In genomic region chr13:98751397-98752110, GRCh38 we compare ENCODE assay signal across 11 cellular contexts. TPM values are rescaled to one million over a fixed set of nuclear protein-coding genes. Genes with fewer than 3 reads are reported as not detected.
DNase-seq lines count a peak whose midpoint lies in the region; ATAC-seq, FAIRE-seq and TF ChIP-seq lines count a peak whose summit lies in the region.
"Had no signal": no experiment of that assay in that cellular context is flagged by ENCODE, and none has a peak within 500 bp of the region (broad histone marks: within the 10 kb centered on the region; RNA-seq: fewer than 3 reads in every experiment).

No MANE protein-coding gene starts in this region.

- peak overlapping the region; percentile 61 for H3K4me3 ChIP-seq in coronary artery
- H3K4me3 ChIP-seq in HepG2 (replicated peaks in 1 of 3; ENCODE audit: insufficient read depth in 1 of 3, low read depth in 2 of 3, low read length in 3 of 3) = peak overlapping the region in 1 of 3 experiments; percentile 46; a peak in 1 of 6 replicates
- H3K4me3 ChIP-seq in upper lobe of right lung = peak overlapping the region; percentile 40

- no peaks in the 10 kb centered on the region for H3K4me1 Mint-ChIP-seq in activated naive CD8-positive, alpha-beta T cell treated with anti-CD3 and anti-CD28 coated beads, Interleukin-2, amount 10 ng/mL, durations not matched to agents 7 days and 5 days
- H3K4me1 Mint-ChIP-seq in activated naive CD8-positive, alpha-beta T cell treated with anti-CD3 and anti-CD28 coated beads for 36 hours = peaks cover 2% of the 10 kb centered on the region

- no peaks in the 10 kb centered on the region for H4K20me1 ChIP-seq in HepG2 (ENCODE audit: insufficient read depth, low read length)

- TF ChIP-seq RAD21 in HepG2 (CRISPR knock-in tag; IDR thresholded peaks at IDR 0.05) = no peak

- ATAC-seq in activated naive CD8-positive, alpha-beta T cell treated with anti-CD3 and anti-CD28 coated beads, Interleukin-2, amount 10 ng/mL, durations not matched to agents 7 days and 5 days (ENCODE audit: low read depth) = no peak
- ATAC-seq in HepG2 (peak; percentile 66), upper lobe of right lung (no peak)

- no peaks in the 10 kb centered on the region for H3K9me3 ChIP-seq in HepG2 (ENCODE audit: low read length)
- H3K9me3 ChIP-seq in upper lobe of right lung = no peaks in the 10 kb centered on the region

- no peak overlapping the region for H3K27ac Mint-ChIP-seq in activated naive CD8-positive, alpha-beta T cell treated with anti-CD3 and anti-CD28 coated beads, Interleukin-2, amount 10 ng/mL, durations not matched to agents 7 days and 5 days
- H3K27ac Mint-ChIP-seq in activated naive CD8-positive, alpha-beta T cell treated with anti-CD3 and anti-CD28 coated beads for 36 hours = no peak overlapping the region
- H3K27ac Mint-ChIP-seq: CD4-positive, alpha-beta T cell had no signal

- H2AFZ ChIP-seq in HepG2 (ENCODE audit: low read length) = no peak overlapping the region

- intact Hi-C loops in HepG2 (cut with micrococcal nuclease; ENCODE audit: unreplicated experiment) = no loop called here
- intact Hi-C loops in upper lobe of right lung (cut with DNase I) = no loop called here

- TF ChIP-seq EP300 in HepG2 (IDR thresholded peaks at IDR 0.05; ENCODE audit: low read depth in 2 of 2, low read length in 2 of 2) (no peak), HepG2 (CRISPR knock-in tag; IDR thresholded peaks at IDR 0.05; ENCODE audit: borderline replicate concordance) (no peak)

- no peak for DNase-seq in activated naive CD8-positive, alpha-beta T cell treated with anti-CD3 and anti-CD28 coated beads, Interleukin-2, amount 10 ng/mL, durations not matched to agents 7 days and 5 days
- DNase-seq in activated naive CD8-positive, alpha-beta T cell treated with anti-CD3 and anti-CD28 coated beads for 36 hours = no peak
- no peak for DNase-seq in coronary artery (ENCODE audit: low spot score)
- DNase-seq in HepG2 (ENCODE audit: low spot score) = no peak
- DNase-seq in upper lobe of right lung = no peak
- DNase-seq in NCI-H1417 (lab: John Stamatoyannopoulos, UW) = no peak
- no peak for DNase-seq in T-helper 9 cell
- no peak for DNase-seq in activated CD8-positive, alpha-beta memory T cell treated with anti-CD3 and anti-CD28 coated beads, Interleukin-2, amount 50 U/mL, for 4 hours
- DNase-seq: CD4-positive, alpha-beta T cell; NCI-H2081 had no signal

- H3K4me1 ChIP-seq in HepG2 (ENCODE audit: insufficient read depth, low read length) (peaks cover 26% of the 10 kb centered on the region), upper lobe of right lung (peaks cover 11% of the 10 kb centered on the region)

- no peaks in the 10 kb centered on the region for H3K79me2 ChIP-seq in HepG2 (ENCODE audit: insufficient read depth, low read length)

- H3K27me3 Mint-ChIP-seq in activated naive CD8-positive, alpha-beta T cell treated with anti-CD3 and anti-CD28 coated beads, Interleukin-2, amount 10 ng/mL, durations not matched to agents 7 days and 5 days = peaks cover 57% of the 10 kb centered on the region
- peaks cover 57% of the 10 kb centered on the region for H3K27me3 Mint-ChIP-seq in activated naive CD8-positive, alpha-beta T cell treated with anti-CD3 and anti-CD28 coated beads for 36 hours

- H3K27me3 ChIP-seq in HepG2 (ENCODE audit: control insufficient read depth in 1 of 2, insufficient read depth in 2 of 2, low read length in 2 of 2) (peaks cover 7 to 16% of the 10 kb centered on the region in 2 experiments), upper lobe of right lung (peaks cover 29% of the 10 kb centered on the region)

- peaks cover 8% of the 10 kb centered on the region for H3K36me3 Mint-ChIP-seq in activated naive CD8-positive, alpha-beta T cell treated with anti-CD3 and anti-CD28 coated beads, Interleukin-2, amount 10 ng/mL, durations not matched to agents 7 days and 5 days
- H3K36me3 Mint-ChIP-seq in activated naive CD8-positive, alpha-beta T cell treated with anti-CD3 and anti-CD28 coated beads for 36 hours = peaks cover 4% of the 10 kb centered on the region

- no peak overlapping the region for H3K9ac ChIP-seq in HepG2 (ENCODE audit: insufficient read depth, low read depth, low read length)

- TF ChIP-seq POLR2A in HepG2 (IDR thresholded peaks at IDR 0.05; ENCODE audit: insufficient read depth in 1 of 2, low read depth in 2 of 2, low read length in 2 of 2) = no peak

- BruUV-seq in HepG2 (replicated peaks; lab: Mats Ljungman, UMichigan) = no TSS peak

- no peak overlapping the region for H3K27ac ChIP-seq in coronary artery
- H3K27ac ChIP-seq in HepG2 (ENCODE audit: extremely low read length, insufficient read depth, low read length) = no peak overlapping the region
- no peak overlapping the region for H3K27ac ChIP-seq in upper lobe of right lung

- POLR2A ChIA-PET in activated naive CD8-positive, alpha-beta T cell treated with anti-CD3 and anti-CD28 coated beads, Interleukin-2, amount 10 ng/mL, durations not matched to agents 7 days and 5 days (lab: Charles Lee) = interaction anchor here (0.6 kb wide), 1 partner anchor 261 kb away, joined by 3 read pairs; no protein-coding TSS in a partner anchor
- POLR2A ChIA-PET in HepG2 (lab: Yijun Ruan, JAX) = no interaction called here

- CTCF ChIA-PET in HepG2 (lab: Yijun Ruan, JAX; ENCODE audit: low intra/inter-chr PET ratio, low total read pairs) = no interaction called here

- in situ Hi-C loops in HepG2 (cut with HindIII; ENCODE audit: extremely low pct_ligation_motif_present, low pct_unique_long_range_greater_than_20kb) = no loop called here

- peak overlapping the region; percentile 16 for H3K4me3 Mint-ChIP-seq in activated naive CD8-positive, alpha-beta T cell treated with anti-CD3 and anti-CD28 coated beads, Interleukin-2, amount 10 ng/mL, durations not matched to agents 7 days and 5 days
- H3K4me3 Mint-ChIP-seq in activated naive CD8-positive, alpha-beta T cell treated with anti-CD3 and anti-CD28 coated beads for 36 hours = no peak overlapping the region
- H3K4me3 Mint-ChIP-seq: CD4-positive, alpha-beta T cell had no signal

- FAIRE-seq in HepG2 (lab: Jason Lieb, UNC) = no peak

- H3K36me3 ChIP-seq in HepG2 (replicated peaks in 1 of 2; ENCODE audit: control insufficient read depth in 1 of 2, insufficient read depth in 2 of 2, low read length in 2 of 2) = no peaks in the 10 kb centered on the region
- H3K36me3 ChIP-seq in upper lobe of right lung = no peaks in the 10 kb centered on the region

- TF ChIP-seq CTCF in coronary artery (IDR thresholded peaks at IDR 0.05) = no peak
- TF ChIP-seq CTCF in HepG2 (CRISPR knock-in tag; IDR thresholded peaks at IDR 0.05) = no peak
- no peak for TF ChIP-seq CTCF in upper lobe of right lung (IDR thresholded peaks at IDR 0.05)

- 12% methylated on average over 5 of the region's 14 CpGs for WGBS in HepG2 (ENCODE audit: low lambda C conversion rate)

- H3K9me3 Mint-ChIP-seq in activated naive CD8-positive, alpha-beta T cell treated with anti-CD3 and anti-CD28 coated beads, Interleukin-2, amount 10 ng/mL, durations not matched to agents 7 days and 5 days = peaks cover 13% of the 10 kb centered on the region
- H3K9me3 Mint-ChIP-seq in activated naive CD8-positive, alpha-beta T cell treated with anti-CD3 and anti-CD28 coated beads for 36 hours = peaks cover 9% of the 10 kb centered on the region

- H3K4me2 ChIP-seq in HepG2 (ENCODE audit: low read depth, low read length) = peak overlapping the region; percentile 50

TF ChIP-seq in HepG2, 621 proteins besides CTCF, POLR2A, EP300 and RAD21 (continues in another document):
- TF ChIP-seq SMARCE1 (IDR thresholded peaks at IDR 0.05; ENCODE audit: borderline replicate concordance) (no peak), CBX1 (IDR thresholded peaks at IDR 0.05; ENCODE audit: low read depth) (no peak)

RNA-seq across cellular contexts. Expression of gene SLC15A1, which starts 0.9 kb away (rescaled TPM):
- not detected for total RNA-seq in activated naive CD8-positive, alpha-beta T cell treated with anti-CD3 and anti-CD28 coated beads, Interleukin-2, amount 10 ng/mL, durations not matched to agents 7 days and 5 days
- not detected for total RNA-seq in activated naive CD8-positive, alpha-beta T cell treated with anti-CD3 and anti-CD28 coated beads for 36 hours
- total RNA-seq in HepG2 (2016; rRNA removed; fragmentation: Illumina TruSeq; extraction: Trizol) (0.20 TPM in 2 replicates), upper lobe of right lung (not detected)
- total RNA-seq in HepG2 (2016; cell fraction: cytosol; rRNA removed; fragmentation: Illumina TruSeq; extraction: Trizol; ENCODE audit: low read depth) = not detected in 2 replicates
- total RNA-seq in HepG2 (2016; cell fraction: insoluble cytoplasmic fraction; rRNA removed; fragmentation: Illumina TruSeq; extraction: Trizol) = 0.11 and 0.19 TPM in 2 replicates
- 0.15 and 0.17 TPM in 2 replicates for total RNA-seq in HepG2 (2016; cell fraction: membrane; rRNA removed; fragmentation: Illumina TruSeq; extraction: Trizol)
- total RNA-seq in HepG2 (2016; cell fraction: nucleus; rRNA removed; fragmentation: Illumina TruSeq; extraction: Trizol) = 0.19 and 0.31 TPM in 2 replicates
- 0.17 and 0.20 TPM in 2 replicates for polyA plus RNA-seq in HepG2 (2011; rRNA removed)
- polyA plus RNA-seq in HepG2 (2011; cell fraction: cytosol; rRNA removed) = 0.15 and 0.17 TPM in 2 replicates
- polyA plus RNA-seq in HepG2 (2011; cell fraction: nucleus; rRNA removed) = 0.27 and 0.61 TPM in 2 replicates
- 0.47 and 0.95 TPM in 2 replicates for polyA plus RNA-seq in HepG2 (2012)
- polyA plus RNA-seq in HepG2 (2016; cell fraction: cytosol; fragmentation: Illumina TruSeq; extraction: Trizol; ENCODE audit: low read depth) = 0.03 TPM in 1 of 2 replicates, not detected in the other
- 0.08 and 0.12 TPM in 2 replicates for polyA plus RNA-seq in HepG2 (2016; cell fraction: insoluble cytoplasmic fraction; fragmentation: Illumina TruSeq; extraction: Trizol; ENCODE audit: low read depth)
- polyA plus RNA-seq in HepG2 (2016; cell fraction: membrane; fragmentation: Illumina TruSeq; extraction: Trizol; ENCODE audit: low read depth) = 0.07 TPM in 2 replicates
- polyA plus RNA-seq in HepG2 (2016; cell fraction: nucleus; fragmentation: Illumina TruSeq; extraction: Trizol; ENCODE audit: insufficient read depth, low read depth) = 0.33 and 0.34 TPM in 2 replicates
- polyA minus RNA-seq in HepG2 (2011; rRNA and poly(A)+ RNA removed; ENCODE audit: low replicate concordance) = 0.50 TPM in 1 of 2 replicates, not detected in the other
- not detected in 2 replicates for polyA minus RNA-seq in HepG2 (2011; cell fraction: cytosol; rRNA and poly(A)+ RNA removed)
- polyA minus RNA-seq in HepG2 (2011; cell fraction: nucleus; rRNA and poly(A)+ RNA removed) = 0.52 and 0.99 TPM in 2 replicates
- total RNA-seq: activated CD8-positive, alpha-beta memory T cell treated with anti-CD3 and anti-CD28 coated beads for 36 hours; CD4-positive, alpha-beta T cell had no signal
